20 cellular contexts compared by ENCODE assay signal in the genomic region with DNA sequence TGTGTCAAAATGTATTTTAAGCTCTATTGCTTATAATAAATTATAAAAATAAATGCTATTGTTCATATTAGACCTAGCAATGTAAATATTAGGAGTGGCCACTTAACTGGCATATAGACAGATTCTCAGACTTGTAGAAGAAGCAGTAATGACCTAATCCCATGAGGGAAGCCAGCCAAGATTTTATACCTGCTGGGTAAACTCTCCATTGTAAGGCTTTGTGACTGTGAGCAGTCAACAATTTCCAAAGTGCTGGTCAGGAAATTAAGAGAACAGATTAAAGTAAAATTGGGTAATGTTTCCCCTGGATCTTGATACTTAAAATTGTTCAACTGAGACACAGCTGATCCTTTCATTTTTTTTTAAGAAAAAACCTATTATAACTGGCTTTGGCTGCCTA.
A peak's percentile ranks its signal among the peaks of the same experiment; 100 is the strongest.
DNase-seq lines count a peak whose midpoint lies in the region; ATAC-seq and TF ChIP-seq lines count a peak whose summit lies in the region.
"Had no signal": no experiment of that assay in that cellular context is flagged by ENCODE, and none has a peak within 500 bp of the region (broad histone marks: within the 10 kb centered on the region; RNA-seq: fewer than 3 reads in every experiment).

No MANE protein-coding gene starts in this region.

- peaks cover 2 to 14% (median 7%) of the 10 kb centered on the region in 3 donors for H3K9me3 Mint-ChIP-seq in T-cell
- H3K9me3 Mint-ChIP-seq: activated naive CD4-positive, alpha-beta T cell treated with anti-CD3 and anti-CD28 coated beads, Interleukin-2, amount 50 U/mL, for 24 hours; stimulated activated naive CD8-positive, alpha-beta T cell treated with anti-CD3 and anti-CD28 coated beads, Interleukin-15, amount 100 ng/mL, for 72 hours had no signal

- no peaks in the 10 kb centered on the region for H3K36me3 Mint-ChIP-seq in T-cell
- H3K36me3 Mint-ChIP-seq: activated naive CD4-positive, alpha-beta T cell treated with anti-CD3 and anti-CD28 coated beads, Interleukin-2, amount 50 U/mL, for 24 hours had no signal

- POLR2A ChIA-PET in T-cell (lab: Charles Lee): no interaction called here

- H3K4me3 Mint-ChIP-seq in T-cell: no peak overlapping the region
- H3K4me3 Mint-ChIP-seq: activated CD4-positive, alpha-beta T cell treated with anti-CD3 and anti-CD28 coated beads for 36 hours; activated naive CD4-positive, alpha-beta T cell treated with anti-CD3 and anti-CD28 coated beads, Interleukin-2, amount 50 U/mL, for 24 hours; stimulated activated naive CD8-positive, alpha-beta T cell treated with anti-CD3 and anti-CD28 coated beads, Interleukin-15, amount 100 ng/mL, for 72 hours had no signal

- no peak overlapping the region for H3K4me3 ChIP-seq in epithelial cell of esophagus (ENCODE audit: low read length)
- H3K4me3 ChIP-seq: K562, mucosa of descending colon, pancreas had no signal

- no peak overlapping the region for H3K27ac Mint-ChIP-seq in T-cell
- H3K27ac Mint-ChIP-seq: activated CD4-positive, alpha-beta T cell treated with anti-CD3 and anti-CD28 coated beads for 36 hours; activated naive CD4-positive, alpha-beta T cell treated with anti-CD3 and anti-CD28 coated beads, Interleukin-2, amount 50 U/mL, for 24 hours; stimulated activated naive CD8-positive, alpha-beta T cell treated with anti-CD3 and anti-CD28 coated beads, Interleukin-15, amount 100 ng/mL, for 72 hours had no signal

- no peak for TF ChIP-seq CTCF in epithelial cell of esophagus (IDR thresholded peaks at IDR 0.05; ENCODE audit: insufficient read depth, low read depth, low read length, missing control alignments)

- no peak for ATAC-seq in GM18907 (IDR thresholded peaks at IDR 0.05; ENCODE audit: unreplicated experiment)
- no peak for ATAC-seq in T-cell (replicated peaks in 1 of 4)
- ATAC-seq in GM18858 (IDR thresholded peaks at IDR 0.05; ENCODE audit: unreplicated experiment): no peak
- ATAC-seq: activated CD4-positive, alpha-beta T cell treated with anti-CD3 and anti-CD28 coated beads for 36 hours; heart left ventricle; K562; mucosa of descending colon; pancreas; stimulated activated naive CD8-positive, alpha-beta T cell treated with anti-CD3 and anti-CD28 coated beads, Interleukin-15, amount 100 ng/mL, for 72 hours had no signal

- CTCF ChIA-PET in T-cell (lab: Charles Lee): no interaction called here

- no peaks in the 10 kb centered on the region for H3K27me3 Mint-ChIP-seq in T-cell
- H3K27me3 Mint-ChIP-seq: activated CD4-positive, alpha-beta T cell treated with anti-CD3 and anti-CD28 coated beads for 36 hours; activated naive CD4-positive, alpha-beta T cell treated with anti-CD3 and anti-CD28 coated beads, Interleukin-2, amount 50 U/mL, for 24 hours; stimulated activated naive CD8-positive, alpha-beta T cell treated with anti-CD3 and anti-CD28 coated beads, Interleukin-15, amount 100 ng/mL, for 72 hours had no signal

- DNase-seq in DMS153 (lab: John Stamatoyannopoulos, UW) (peak; percentile 49), NCI-H1092 (lab: John Stamatoyannopoulos, UW) (peak; percentile 10), NCI-H774 (lab: John Stamatoyannopoulos, UW) (peak; percentile 46), epithelial cell of esophagus (ENCODE audit: low read depth) (peak; percentile 89), posterior vena cava (ENCODE audit: low spot score) (no peak), T-cell (no peak)
- DNase-seq: activated CD4-positive, alpha-beta T cell treated with anti-CD3 and anti-CD28 coated beads for 36 hours; Calu3; cerebellar nuclear complex; heart left ventricle; pancreas; RPMI8226; stimulated activated CD4-positive, alpha-beta T cell treated with anti-CD3 and anti-CD28 coated beads, Interleukin-12 subunit alpha, Interleukin-12 subunit beta, amount 100 ng/mL, for 4 hours; stimulated activated naive CD8-positive, alpha-beta T cell treated with anti-CD3 and anti-CD28 coated beads, Interleukin-15, amount 100 ng/mL, for 72 hours; T-helper 2 cell had no signal

- no peaks in the 10 kb centered on the region for H3K4me1 Mint-ChIP-seq in T-cell
- H3K4me1 Mint-ChIP-seq: activated CD4-positive, alpha-beta T cell treated with anti-CD3 and anti-CD28 coated beads for 36 hours; activated naive CD4-positive, alpha-beta T cell treated with anti-CD3 and anti-CD28 coated beads, Interleukin-2, amount 50 U/mL, for 24 hours; stimulated activated naive CD8-positive, alpha-beta T cell treated with anti-CD3 and anti-CD28 coated beads, Interleukin-15, amount 100 ng/mL, for 72 hours had no signal

- intact Hi-C loops in posterior vena cava (cut with DNase I): no loop called here

Comparison
In these comparisons a context has a peak if more than half of its experiments do, and no peak if none do; other contexts are left out.
1. DNase-seq: peak in DMS153 (single experiment), NCI-H1092 (single experiment), NCI-H774 (single experiment) and epithelial cell of esophagus (single experiment); none in posterior vena cava (single experiment) and T-cell (0 of 34).